Comparison of ENCODE assay signal across 1 cellular context in genomic region chr22:44538518-44539315, GRCh38.
TF ChIP-seq lines count a peak whose summit lies in the region.

No MANE protein-coding gene starts in this region.

TF ChIP-seq in IMR-90, 13 proteins besides CTCF, POLR2A, EP300 and RAD21 (continued from another document):
- TF ChIP-seq, protein P1, sequence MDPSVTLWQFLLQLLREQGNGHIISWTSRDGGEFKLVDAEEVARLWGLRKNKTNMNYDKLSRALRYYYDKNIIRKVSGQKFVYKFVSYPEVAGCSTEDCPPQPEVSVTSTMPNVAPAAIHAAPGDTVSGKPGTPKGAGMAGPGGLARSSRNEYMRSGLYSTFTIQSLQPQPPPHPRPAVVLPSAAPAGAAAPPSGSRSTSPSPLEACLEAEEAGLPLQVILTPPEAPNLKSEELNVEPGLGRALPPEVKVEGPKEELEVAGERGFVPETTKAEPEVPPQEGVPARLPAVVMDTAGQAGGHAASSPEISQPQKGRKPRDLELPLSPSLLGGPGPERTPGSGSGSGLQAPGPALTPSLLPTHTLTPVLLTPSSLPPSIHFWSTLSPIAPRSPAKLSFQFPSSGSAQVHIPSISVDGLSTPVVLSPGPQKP (IDR thresholded peaks at IDR 0.05; ENCODE audit: borderline replicate concordance, low read depth, low read length) = no peak
- TF ChIP-seq CEBPB (IDR thresholded peaks at IDR 0.05; ENCODE audit: low read depth, low read length) = no peak
- TF ChIP-seq MXI1 (IDR thresholded peaks at IDR 0.05; ENCODE audit: borderline replicate concordance, low read depth, low read length) = no peak
- TF ChIP-seq NFE2L2 (IDR thresholded peaks at IDR 0.05; ENCODE audit: low read depth, low read length) = no peak
- no peak for TF ChIP-seq RFX5 (IDR thresholded peaks at IDR 0.05; ENCODE audit: low read depth, low read length)
- TF ChIP-seq MAZ (IDR thresholded peaks at IDR 0.05; ENCODE audit: borderline replicate concordance, low read depth, low read length) = no peak
- no peak for TF ChIP-seq CHD1 (IDR thresholded peaks at IDR 0.05; ENCODE audit: low read depth, low read length)
- no peak for TF ChIP-seq MAFK (IDR thresholded peaks at IDR 0.05; ENCODE audit: low read depth, low read length)
- no peak for TF ChIP-seq SMC3 (IDR thresholded peaks at IDR 0.05; ENCODE audit: low read depth, low read length)
- no peak for TF ChIP-seq RCOR1 (IDR thresholded peaks at IDR 0.05; ENCODE audit: insufficient replicate concordance, low read length)
- TF ChIP-seq FOS (IDR thresholded peaks at IDR 0.05; ENCODE audit: low read depth, low read length) = no peak
- no peak for TF ChIP-seq USF2 (IDR thresholded peaks at IDR 0.05; ENCODE audit: low read depth, low read length)
TF ChIP-seq in IMR-90: peak in this region for 0.
